8 cellular contexts compared by ENCODE assay signal in genomic region chr9:119160559-119160958, GRCh38.
"Had no signal": no experiment of that assay in that cellular context is flagged by ENCODE, and none has a peak within 500 bp of the region (broad histone marks: within the 10 kb centered on the region; RNA-seq: fewer than 3 reads in every experiment).

No MANE protein-coding gene starts in this region.

- FAIRE-seq: G401.6, GM12878, GM12891, GM12892, GM18507, GM19239 had no signal

- ATAC-seq: GM12878 had no signal

- DNase-seq: GDM1, GF-D8 had no signal

- H3K4me3 ChIP-seq: GM12878 had no signal
